12 cellular contexts compared by ENCODE assay signal in the genomic region with DNA sequence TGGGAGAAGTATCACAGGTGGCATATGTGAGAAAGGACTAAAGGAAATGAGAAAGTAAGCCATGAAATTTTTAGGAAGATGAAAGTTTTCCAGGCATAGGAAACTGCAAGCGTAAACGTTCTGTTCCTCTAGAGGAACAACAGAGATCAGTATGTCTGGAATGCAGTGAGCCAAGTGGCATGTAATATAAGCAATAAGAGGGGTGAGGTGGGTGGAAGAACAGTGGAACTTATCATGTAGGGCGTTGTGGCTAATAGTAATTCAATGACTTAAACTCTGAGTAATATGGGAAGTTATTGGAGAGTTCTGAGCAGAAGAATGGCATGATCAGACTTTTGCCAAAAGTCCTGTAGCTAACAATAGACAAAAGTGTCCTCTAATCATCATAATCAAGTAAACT.
DNase-seq lines count a peak whose midpoint lies in the region; ATAC-seq and TF ChIP-seq lines count a peak whose summit lies in the region.
"Had no signal": no experiment of that assay in that cellular context is flagged by ENCODE, and none has a peak within 500 bp of the region (broad histone marks: within the 10 kb centered on the region; RNA-seq: fewer than 3 reads in every experiment).

No MANE protein-coding gene starts in this region.

- no peak overlapping the region for H3K4me3 ChIP-seq in MG63
- H3K4me3 ChIP-seq in coronary artery: peak overlapping the region; percentile 3
- H3K4me3 ChIP-seq in lower lobe of right lung: no peak overlapping the region
- H3K4me3 ChIP-seq: pancreas had no signal

- no peak for TF ChIP-seq CTCF in coronary artery (IDR thresholded peaks at IDR 0.05)
- no peak for TF ChIP-seq CTCF in lower lobe of right lung (IDR thresholded peaks at IDR 0.05)

- no peaks in the 10 kb centered on the region for H3K9me3 ChIP-seq in MG63
- H3K9me3 ChIP-seq in lower lobe of right lung: no peaks in the 10 kb centered on the region
- H3K9me3 ChIP-seq: pancreas had no signal

- H3K27ac ChIP-seq in coronary artery (peak overlapping the region in 1 of 2 donors; percentile 38), lower lobe of right lung (no peak overlapping the region)
- H3K27ac ChIP-seq: KMS-11, pancreas had no signal

- H3K4me1 ChIP-seq in lower lobe of right lung: peaks cover 11% of the 10 kb centered on the region
- H3K4me1 ChIP-seq: pancreas had no signal

- ATAC-seq in lower lobe of right lung: peak; percentile 19 to 59
- ATAC-seq: activated CD8-positive, alpha-beta memory T cell treated with anti-CD3 and anti-CD28 coated beads, Interleukin-2, amount 10 ng/mL, durations not matched to agents 7 days and 5 days; pancreas had no signal

- DNase-seq in AG08396 (ENCODE audit: low spot score) (peak; percentile 3), MG63 (peak; percentile 46), coronary artery (ENCODE audit: low spot score) (no peak), lower lobe of right lung (no peak), activated gamma-delta T cell (lab: John Stamatoyannopoulos, UW) (no peak), Kasumi-1 (lab: John Stamatoyannopoulos, UW) (no peak)
- DNase-seq in activated naive CD4-positive, alpha-beta T cell treated with anti-CD3 and anti-CD28 coated beads, Interleukin-2, amount 50 U/mL, for 16 hours: no peak
- DNase-seq in activated T-cell treated with anti-CD3 and anti-CD28 coated beads, Interleukin-2, amount 50 U/mL, for 1 hour: no peak
- DNase-seq: activated CD8-positive, alpha-beta memory T cell treated with anti-CD3 and anti-CD28 coated beads, Interleukin-2, amount 10 ng/mL, durations not matched to agents 7 days and 5 days; NCI-H1930; pancreas had no signal

- H3K36me3 ChIP-seq in MG63 (no peaks in the 10 kb centered on the region), lower lobe of right lung (no peaks in the 10 kb centered on the region)
- H3K36me3 ChIP-seq: pancreas had no signal

- intact Hi-C loops in lower lobe of right lung (cut with DNase I): no loop called here

- H3K27me3 ChIP-seq in MG63 (no peaks in the 10 kb centered on the region), lower lobe of right lung (ENCODE audit: low read depth) (no peaks in the 10 kb centered on the region)
- H3K27me3 ChIP-seq: pancreas had no signal

Comparison
In these comparisons a context has a peak if more than half of its experiments do, and no peak if none do; other contexts are left out.
1. DNase-seq: peak in AG08396 (single experiment) and MG63 (single experiment); none in coronary artery (single experiment), lower lobe of right lung (single experiment), activated naive CD4-positive, alpha-beta T cell treated with anti-CD3 and anti-CD28 coated beads, Interleukin-2, amount 50 U/mL, for 16 hours (single experiment), activated gamma-delta T cell (single experiment), activated T-cell treated with anti-CD3 and anti-CD28 coated beads, Interleukin-2, amount 50 U/mL, for 1 hour (single experiment) and Kasumi-1 (0 of 2).